22 cellular contexts compared by ENCODE assay signal in genomic region chrX:3230496-3230895, GRCh38.
DNase-seq lines count a peak whose midpoint lies in the region; FAIRE-seq and TF ChIP-seq lines count a peak whose summit lies in the region.
"Had no signal": no experiment of that assay in that cellular context is flagged by ENCODE, and none has a peak within 500 bp of the region (broad histone marks: within the 10 kb centered on the region; RNA-seq: fewer than 3 reads in every experiment).

No MANE protein-coding gene starts in this region.

- whole genome bisulfite sequencing in H1 (ENCODE audit: extremely low coverage in 1 of 2, insufficient coverage in 1 of 2, insufficient read length in 1 of 2, insufficient replicate concordance in 2 of 2, low coverage in 1 of 2, low lambda C conversion rate in 2 of 2, missing lambda C conversion rate in 1 of 2), 2 experiments: 95% methylated on average over 2 of the region's 2 CpGs; no CpG with 5 or more reads in 1 of the 2 experiments

- TF ChIP-seq RAD21 in H1 (IDR thresholded peaks at IDR 0.05 in 1 of 2, conservative IDR thresholded peaks at IDR 0.05 in 1 of 2; ENCODE audit: low read depth in 2 of 2, low read length in 2 of 2): no peak

- H3K9me3 ChIP-seq in H1 (ENCODE audit: insufficient read depth in 2 of 2, low read depth in 1 of 2, low read length in 1 of 2): no peaks in the 10 kb centered on the region
- H3K9me3 ChIP-seq: BLaER1 treated with 17β-estradiol and CSF1 and Interleukin-3, amounts not matched to agents 10 nM and 100 nM had no signal

- in situ Hi-C loops in KBM-7 (cut with MboI; ENCODE audit: low pct_unique_long_range_greater_than_20kb, low sequenced_read_pairs): no loop called here

- H2AFZ ChIP-seq in H1 (ENCODE audit: low read length): no peak overlapping the region
- H2AFZ ChIP-seq: GM23248 had no signal

- CTCF ChIA-PET in H1 (lab: Charles Lee; ENCODE audit: partially characterized antibody): no interaction called here

- no peaks in the 10 kb centered on the region for H3K36me3 ChIP-seq in H1 (ENCODE audit: control insufficient read depth in 2 of 4, insufficient read depth in 4 of 4, low read length in 3 of 4)
- H3K36me3 ChIP-seq: BLaER1 treated with 17β-estradiol and CSF1 and Interleukin-3, amounts not matched to agents 10 nM and 100 nM had no signal

- no peak overlapping the region for H3K9ac ChIP-seq in H1 (replicated peaks in 1 of 4; ENCODE audit: extremely low read depth in 1 of 4, low read depth in 3 of 4, low read length in 3 of 4)
- H3K9ac ChIP-seq: BLaER1 treated with 17β-estradiol and CSF1 and Interleukin-3, amounts not matched to agents 10 nM and 100 nM; GM23248 had no signal

- H4K20me1 ChIP-seq in H1 (replicated peaks in 1 of 2; ENCODE audit: control insufficient read depth in 1 of 2, insufficient read depth in 2 of 2, low read length in 2 of 2): no peaks in the 10 kb centered on the region
- H4K20me1 ChIP-seq: BLaER1 treated with 17β-estradiol and CSF1 and Interleukin-3, amounts not matched to agents 10 nM and 100 nM had no signal

- no peak overlapping the region for H2BK12ac ChIP-seq in H1 (ENCODE audit: low read depth, low read length)

- H3K4me2 ChIP-seq in H1 (ENCODE audit: insufficient read depth in 1 of 2, low read depth in 2 of 2, low read length in 2 of 2): no peak overlapping the region
- H3K4me2 ChIP-seq: BLaER1 treated with 17β-estradiol and CSF1 and Interleukin-3, amounts not matched to agents 10 nM and 100 nM had no signal

- no peak overlapping the region for H2BK15ac ChIP-seq in H1 (ENCODE audit: low read length)

- H3K36me3 Mint-ChIP-seq in HFFc6 (ENCODE audit: low read depth): no peaks in the 10 kb centered on the region
- no peaks in the 10 kb centered on the region for H3K36me3 Mint-ChIP-seq in mesothelial cell of epicardium
- no peaks in the 10 kb centered on the region for H3K36me3 Mint-ChIP-seq in activated T-cell treated with anti-CD3 and anti-CD28 coated beads, Interleukin-2, amount 50 U/mL, for 24 hours (ENCODE audit: low read depth)
- H3K36me3 Mint-ChIP-seq: CD8-positive, alpha-beta memory T cell had no signal

- H3K56ac ChIP-seq in H1 (replicated peaks; ENCODE audit: insufficient read length, low read depth, low read length): no peak overlapping the region

- DNase-seq in HFFc6: no peak
- DNase-seq in MV-4-11 (lab: John Stamatoyannopoulos, UW): peak; percentile 25
- DNase-seq in H1 (ENCODE audit: low read depth in 1 of 2, low spot score in 2 of 2): no peak
- no peak for DNase-seq in mesothelial cell of epicardium (ENCODE audit: low spot score in 2 of 2, unreplicated experiment in 2 of 2)
- DNase-seq in activated T-cell treated with anti-CD3 and anti-CD28 coated beads, Interleukin-2, amount 50 U/mL, for 24 hours: no peak
- DNase-seq in KBM-7: no peak
- no peak for DNase-seq in epidermal melanocyte (ENCODE audit: insufficient read length, low spot score)
- DNase-seq in activated CD4-positive, alpha-beta T cell treated with anti-CD3 and anti-CD28 coated beads for 1 hour: no peak
- DNase-seq: CD8-positive, alpha-beta memory T cell; COR-L47; DMS 273 treated with DMSO at 0.1 percent for 48 hours; DMS53; DND-41; GM23248; HCEC 1CT had no signal

- no peak overlapping the region for H3K14ac ChIP-seq in H1 (ENCODE audit: insufficient read length)

- H3K23ac ChIP-seq in H1 (ENCODE audit: insufficient read length): no peak overlapping the region

- H3K9me3 Mint-ChIP-seq in HFFc6: no peaks in the 10 kb centered on the region
- H3K9me3 Mint-ChIP-seq in mesothelial cell of epicardium: no peaks in the 10 kb centered on the region
- peaks cover 2% of the 10 kb centered on the region for H3K9me3 Mint-ChIP-seq in activated T-cell treated with anti-CD3 and anti-CD28 coated beads, Interleukin-2, amount 50 U/mL, for 24 hours

- H3K4me1 ChIP-seq in H1 (replicated peaks in 1 of 4; ENCODE audit: control insufficient read depth in 3 of 4, insufficient read depth in 4 of 4, low read length in 3 of 4): no peaks in the 10 kb centered on the region

- H3K79me1 ChIP-seq in H1 (ENCODE audit: low read depth, low read length): no peaks in the 10 kb centered on the region

- H3K27me3 Mint-ChIP-seq in HFFc6 (ENCODE audit: insufficient read depth): no peaks in the 10 kb centered on the region
- H3K27me3 Mint-ChIP-seq in mesothelial cell of epicardium (ENCODE audit: low read depth): no peaks in the 10 kb centered on the region
- no peaks in the 10 kb centered on the region for H3K27me3 Mint-ChIP-seq in activated T-cell treated with anti-CD3 and anti-CD28 coated beads, Interleukin-2, amount 50 U/mL, for 24 hours
- H3K27me3 Mint-ChIP-seq: B cell; CD8-positive, alpha-beta memory T cell had no signal

- FAIRE-seq in H1 (lab: Jason Lieb, UNC): peak; percentile 42
- FAIRE-seq: G401.6, GM12892, GM18507, H54, K562 had no signal

- no peak overlapping the region for H3K27ac ChIP-seq in H1 (ENCODE audit: low read depth, low read length)
- H3K27ac ChIP-seq: BLaER1 treated with 17β-estradiol and CSF1 and Interleukin-3, amounts not matched to agents 10 nM and 100 nM; GM23248 had no signal

- no peak for TF ChIP-seq EP300 in H1 (IDR thresholded peaks at IDR 0.05; ENCODE audit: borderline replicate concordance in 1 of 2, low read depth in 2 of 2, low read length in 2 of 2)

- H4K8ac ChIP-seq in H1 (ENCODE audit: extremely low read depth, insufficient read depth, low read length): no peak overlapping the region

- peak overlapping the region; percentile 53; the same call in 1 of the 2 replicates for H3K4me3 Mint-ChIP-seq in HFFc6
- H3K4me3 Mint-ChIP-seq in mesothelial cell of epicardium: no peak overlapping the region
- no peak overlapping the region for H3K4me3 Mint-ChIP-seq in activated T-cell treated with anti-CD3 and anti-CD28 coated beads, Interleukin-2, amount 50 U/mL, for 24 hours
- H3K4me3 Mint-ChIP-seq: B cell; CD8-positive, alpha-beta memory T cell had no signal

- H2BK120ac ChIP-seq in H1 (replicated peaks; ENCODE audit: low read depth, low read length): no peak overlapping the region

- H4K91ac ChIP-seq in H1 (replicated peaks; ENCODE audit: insufficient read length, low read length): no peak overlapping the region

- no peaks in the 10 kb centered on the region for H3K27me3 ChIP-seq in H1 (replicated peaks in 1 of 4; ENCODE audit: control insufficient read depth in 3 of 4, extremely low read depth in 1 of 4, insufficient read depth in 3 of 4, low read length in 3 of 4)
- H3K27me3 ChIP-seq: BLaER1 treated with 17β-estradiol and CSF1 and Interleukin-3, amounts not matched to agents 10 nM and 100 nM had no signal

- no peak overlapping the region for H3K4ac ChIP-seq in H1 (replicated peaks; ENCODE audit: insufficient read length, low read depth, low read length)

- POLR2A ChIA-PET in H1 (lab: Charles Lee; ENCODE audit: partially characterized antibody): no interaction called here

- TF ChIP-seq CTCF in HFFc6 (IDR thresholded peaks at IDR 0.05) (no peak), H1 (IDR thresholded peaks at IDR 0.05; ENCODE audit: control extremely low read depth in 1 of 3, insufficient read depth in 1 of 3, low read depth in 1 of 3, low read length in 3 of 3) (no peak), mesothelial cell of epicardium (IDR thresholded peaks at IDR 0.05; ENCODE audit: unreplicated experiment) (no peak)

- H3K27ac Mint-ChIP-seq in HFFc6 (peak overlapping the region; percentile 57; the same call in 1 of the 2 replicates), mesothelial cell of epicardium (peak overlapping the region; percentile 9)
- H3K27ac Mint-ChIP-seq in activated T-cell treated with anti-CD3 and anti-CD28 coated beads, Interleukin-2, amount 50 U/mL, for 24 hours: no peak overlapping the region
- H3K27ac Mint-ChIP-seq: B cell; CD8-positive, alpha-beta memory T cell had no signal

- no peak overlapping the region for H2BK5ac ChIP-seq in H1 (ENCODE audit: low read depth, low read length)

- H2AK5ac ChIP-seq in H1 (ENCODE audit: low read depth, low read length): no peak overlapping the region

- no peak for TF ChIP-seq POLR2A in H1 (IDR thresholded peaks at IDR 0.05; ENCODE audit: control extremely low read depth in 1 of 2, low read depth in 2 of 2, low read length in 2 of 2)

- H4K5ac ChIP-seq in H1 (ENCODE audit: insufficient read length, low read depth, low read length): no peak overlapping the region

- no peak overlapping the region for H3K18ac ChIP-seq in H1 (ENCODE audit: extremely low read depth, low read length)

- no peak overlapping the region for H2BK20ac ChIP-seq in H1 (ENCODE audit: low read length)

- no peaks in the 10 kb centered on the region for H3K79me2 ChIP-seq in H1 (ENCODE audit: control insufficient read depth in 1 of 2, insufficient read depth in 2 of 2, low read length in 2 of 2)

- H3K4me3 ChIP-seq in H1 (ENCODE audit: extremely low read depth in 1 of 4, insufficient read depth in 2 of 4, low read depth in 3 of 4, low read length in 4 of 4): no peak overlapping the region
- H3K4me3 ChIP-seq: BLaER1 treated with 17β-estradiol and CSF1 and Interleukin-3, amounts not matched to agents 10 nM and 100 nM; GM23248; K562 had no signal

- no peaks in the 10 kb centered on the region for H3K23me2 ChIP-seq in H1 (ENCODE audit: low read depth, low read length)

- H3K4me1 Mint-ChIP-seq in HFFc6 (ENCODE audit: low read depth) (peaks cover 31% of the 10 kb centered on the region), mesothelial cell of epicardium (peaks cover 27% of the 10 kb centered on the region)
- H3K4me1 Mint-ChIP-seq in activated T-cell treated with anti-CD3 and anti-CD28 coated beads, Interleukin-2, amount 50 U/mL, for 24 hours (ENCODE audit: low read depth): no peaks in the 10 kb centered on the region
- H3K4me1 Mint-ChIP-seq: B cell; CD8-positive, alpha-beta memory T cell had no signal

TF ChIP-seq in H1, 55 proteins besides CTCF, POLR2A, EP300 and RAD21 (continues in another document):
- no peak for TF ChIP-seq ZNF274 (IDR thresholded peaks at IDR 0.05; ENCODE audit: borderline replicate concordance, extremely low read depth, low read length)
- no peak for TF ChIP-seq MAFK (IDR thresholded peaks at IDR 0.05; ENCODE audit: low read depth, low read length)
- TF ChIP-seq SP1 (IDR thresholded peaks at IDR 0.05; ENCODE audit: low read depth, low read length): no peak
- no peak for TF ChIP-seq SIRT6 (IDR thresholded peaks at IDR 0.05; ENCODE audit: low read length)
- TF ChIP-seq KDM5A (IDR thresholded peaks at IDR 0.05; ENCODE audit: low read length): no peak
- TF ChIP-seq SUZ12 (IDR thresholded peaks at IDR 0.05; ENCODE audit: low read length): no peak
- no peak for TF ChIP-seq FOSL1 (IDR thresholded peaks at IDR 0.05; ENCODE audit: insufficient read depth, low read depth, low read length)
- TF ChIP-seq HDAC6 (IDR thresholded peaks at IDR 0.05; ENCODE audit: low read depth, low read length): no peak
- no peak for TF ChIP-seq CHD2 (IDR thresholded peaks at IDR 0.05; ENCODE audit: low read length)
- TF ChIP-seq SP2 (IDR thresholded peaks at IDR 0.05; ENCODE audit: low read length): no peak
- TF ChIP-seq CTBP2 (IDR thresholded peaks at IDR 0.05; ENCODE audit: borderline replicate concordance, insufficient read depth, insufficient read length, low read length): no peak
- no peak for TF ChIP-seq RXRA (IDR thresholded peaks at IDR 0.05; ENCODE audit: insufficient read depth, low read depth, low read length)
- TF ChIP-seq TEAD4 (IDR thresholded peaks at IDR 0.05; ENCODE audit: low read depth, low read length): no peak
- TF ChIP-seq BACH1 (IDR thresholded peaks at IDR 0.05; ENCODE audit: low read length): no peak
